Comparison of ENCODE assay signal across 28 cellular contexts in the genomic region with DNA sequence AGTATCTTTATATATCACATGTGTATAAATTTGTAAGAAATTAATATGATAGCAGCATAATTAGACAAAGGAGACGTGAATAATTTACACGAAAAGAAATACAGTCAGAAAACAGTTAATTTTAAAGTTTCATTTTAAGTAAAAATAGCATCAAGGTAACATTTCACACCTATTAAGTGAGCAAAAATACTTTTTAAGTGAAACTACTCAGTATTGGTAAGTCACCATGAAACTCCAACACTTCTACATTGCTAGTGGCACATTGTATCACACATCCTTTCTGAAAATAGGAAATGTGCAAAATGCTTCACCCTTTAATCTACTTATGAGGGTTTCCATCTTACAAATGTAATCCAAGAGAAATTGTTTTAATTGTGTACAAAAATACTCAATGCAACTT.
"Had no signal": no experiment of that assay in that cellular context is flagged by ENCODE, and none has a peak within 500 bp of the region (broad histone marks: within the 10 kb centered on the region; RNA-seq: fewer than 3 reads in every experiment).

No MANE protein-coding gene starts in this region.

- H3K9me3 Mint-ChIP-seq: activated B cell treated with CpG ODN at 0.5 μM for 24 hours; activated CD4-positive, alpha-beta T cell treated with anti-CD3 and anti-CD28 coated beads, Interleukin-2, amount 10 ng/mL, durations not matched to agents 24 days and 14 days; activated naive CD4-positive, alpha-beta T cell treated with anti-CD3 and anti-CD28 coated beads, Interleukin-2, amount 50 U/mL, for 24 hours; activated naive CD8-positive, alpha-beta T cell treated with anti-CD3 and anti-CD28 coated beads, Interleukin-2, amount 50 U/mL, for 24 hours; activated T-cell treated with anti-CD3 and anti-CD28 coated beads, Interleukin-2, amount 50 U/mL, for 24 hours; activated T-helper 1 cell treated with anti-CD3 and anti-CD28 coated beads, Interleukin-12 subunit alpha, Interleukin-12 subunit beta, Interleukin-2, Interleukin-4 antibody, amounts not matched to agents 30 ng/mL and 10 ng/mL and 1 ng/mL, durations not matched to agents 14 hours and 24 hours and 36 hours; brain; central memory CD8-positive, alpha-beta T cell had no signal

- H3K27me3 Mint-ChIP-seq: activated B cell treated with CpG ODN at 0.5 μM for 24 hours; activated CD4-positive, alpha-beta T cell treated with anti-CD3 and anti-CD28 coated beads, Interleukin-2, amount 10 ng/mL, durations not matched to agents 24 days and 14 days; activated CD8-positive, alpha-beta memory T cell treated with anti-CD3 and anti-CD28 coated beads, Interleukin-2, amount 10 ng/mL, durations not matched to agents 7 days and 5 days; activated naive CD4-positive, alpha-beta T cell treated with anti-CD3 and anti-CD28 coated beads, Interleukin-2, amount 50 U/mL, for 24 hours; activated naive CD8-positive, alpha-beta T cell treated with anti-CD3 and anti-CD28 coated beads, Interleukin-2, amount 50 U/mL, for 24 hours; activated T-cell treated with anti-CD3 and anti-CD28 coated beads, Interleukin-2, amount 50 U/mL, for 24 hours; central memory CD8-positive, alpha-beta T cell had no signal

- DNase-seq: activated B cell treated with CpG ODN at 0.5 μM for 24 hours; activated CD4-positive, alpha-beta T cell treated with anti-CD3 and anti-CD28 coated beads for 1 hour; activated CD4-positive, alpha-beta T cell treated with anti-CD3 and anti-CD28 coated beads, Interleukin-2, amount 10 ng/mL, durations not matched to agents 24 days and 14 days; activated CD4-positive, alpha-beta T cell treated with anti-CD3 and anti-CD28 coated beads, Interleukin-2, amount 50 U/mL, for 48 hours; activated CD8-positive, alpha-beta memory T cell treated with anti-CD3 and anti-CD28 coated beads, Interleukin-2, amount 10 ng/mL, durations not matched to agents 7 days and 5 days; activated effector memory CD4-positive, alpha-beta T cell treated with Interleukin-2 at 50 U/mL for 16 hours; activated naive CD4-positive, alpha-beta T cell; activated naive CD8-positive, alpha-beta T cell treated with anti-CD3 and anti-CD28 coated beads, Interleukin-2, amount 50 U/mL, for 24 hours; activated T-cell treated with anti-CD3 and anti-CD28 coated beads, Interleukin-2, amount 50 U/mL, for 24 hours; amniotic stem cell; MG63; NCI-H1105; NCI-H1436; NCI-H1694 treated with DMSO at 0.1 percent for 48 hours; NCI-H2029 treated with DMSO at 0.1 percent for 48 hours; NCI-H345; NCI-H510A; NCI-H526 treated with DMSO at 0.1 percent for 48 hours; NCI-H82; SIG-M5; T-helper 2 cell; T1000 had no signal

- H3K4me3 Mint-ChIP-seq: activated B cell treated with CpG ODN at 0.5 μM for 24 hours; activated CD4-positive, alpha-beta T cell treated with anti-CD3 and anti-CD28 coated beads, Interleukin-2, amount 10 ng/mL, durations not matched to agents 24 days and 14 days; activated CD8-positive, alpha-beta memory T cell treated with anti-CD3 and anti-CD28 coated beads, Interleukin-2, amount 10 ng/mL, durations not matched to agents 7 days and 5 days; activated naive CD4-positive, alpha-beta T cell treated with anti-CD3 and anti-CD28 coated beads, Interleukin-2, amount 50 U/mL, for 24 hours; activated naive CD8-positive, alpha-beta T cell treated with anti-CD3 and anti-CD28 coated beads, Interleukin-2, amount 50 U/mL, for 24 hours; activated T-cell treated with anti-CD3 and anti-CD28 coated beads, Interleukin-2, amount 50 U/mL, for 24 hours; activated T-helper 1 cell treated with anti-CD3 and anti-CD28 coated beads, Interleukin-12 subunit alpha, Interleukin-12 subunit beta, Interleukin-2, Interleukin-4 antibody, amounts not matched to agents 30 ng/mL and 10 ng/mL and 1 ng/mL, durations not matched to agents 14 hours and 24 hours and 36 hours; brain; central memory CD8-positive, alpha-beta T cell had no signal

- FAIRE-seq: astrocyte, TTC549 had no signal

- H3K9me3 ChIP-seq: MG63 had no signal

- H3K4me1 Mint-ChIP-seq: activated B cell treated with CpG ODN at 0.5 μM for 24 hours; activated naive CD4-positive, alpha-beta T cell treated with anti-CD3 and anti-CD28 coated beads, Interleukin-2, amount 50 U/mL, for 24 hours; brain; central memory CD8-positive, alpha-beta T cell had no signal

- ATAC-seq: activated CD8-positive, alpha-beta memory T cell treated with anti-CD3 and anti-CD28 coated beads, Interleukin-2, amount 10 ng/mL, durations not matched to agents 7 days and 5 days; activated naive CD8-positive, alpha-beta T cell treated with anti-CD3 and anti-CD28 coated beads, Interleukin-2, amount 50 U/mL, for 24 hours had no signal

- H3K27me3 ChIP-seq: MG63 had no signal

- H3K4me3 ChIP-seq: MG63 had no signal

- H3K27ac Mint-ChIP-seq: activated B cell treated with CpG ODN at 0.5 μM for 24 hours; activated CD4-positive, alpha-beta T cell treated with anti-CD3 and anti-CD28 coated beads, Interleukin-2, amount 10 ng/mL, durations not matched to agents 24 days and 14 days; activated CD8-positive, alpha-beta memory T cell treated with anti-CD3 and anti-CD28 coated beads, Interleukin-2, amount 10 ng/mL, durations not matched to agents 7 days and 5 days; activated naive CD4-positive, alpha-beta T cell treated with anti-CD3 and anti-CD28 coated beads, Interleukin-2, amount 50 U/mL, for 24 hours; activated naive CD8-positive, alpha-beta T cell treated with anti-CD3 and anti-CD28 coated beads, Interleukin-2, amount 50 U/mL, for 24 hours; activated T-cell treated with anti-CD3 and anti-CD28 coated beads, Interleukin-2, amount 50 U/mL, for 24 hours; activated T-helper 1 cell treated with anti-CD3 and anti-CD28 coated beads, Interleukin-12 subunit alpha, Interleukin-12 subunit beta, Interleukin-2, Interleukin-4 antibody, amounts not matched to agents 30 ng/mL and 10 ng/mL and 1 ng/mL, durations not matched to agents 14 hours and 24 hours and 36 hours; brain had no signal
